In the genomic region with DNA sequence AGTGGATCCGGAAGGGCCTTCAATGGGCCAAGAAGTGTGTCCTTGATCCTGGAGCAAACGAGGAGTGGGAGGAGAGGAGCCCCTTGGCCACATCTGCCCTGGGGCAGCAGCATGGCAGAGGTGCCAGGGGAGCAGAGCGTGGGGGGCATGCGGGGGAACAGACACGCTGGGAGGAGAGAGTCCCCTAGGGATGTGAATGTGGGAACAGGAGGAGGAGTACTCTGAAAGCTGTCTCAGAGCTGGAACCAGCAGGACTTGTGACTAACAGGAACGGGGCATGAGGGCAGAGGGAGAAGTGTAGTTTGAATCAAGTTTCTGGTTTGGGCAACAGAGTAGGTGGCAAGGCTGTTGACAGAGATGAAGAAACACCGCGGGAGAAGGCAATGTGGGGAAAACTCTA, we compare ENCODE assay signal across 20 cellular contexts.
"Had no signal": no experiment of that assay in that cellular context is flagged by ENCODE, and none has a peak within 500 bp of the region (broad histone marks: within the 10 kb centered on the region; RNA-seq: fewer than 3 reads in every experiment).

No MANE protein-coding gene starts in this region.

- ATAC-seq: K562 had no signal

- H3K27ac ChIP-seq: HL-60, KMS-11 had no signal

- H3K4me3 ChIP-seq: K562 had no signal

- H3K9me2 ChIP-seq: SK-N-SH had no signal

- H3K9ac ChIP-seq: KMS-11, SK-N-SH had no signal

- DNase-seq: Kasumi-1, MV-4-11, NCI-H1048, NCI-H1105, NCI-H1417 treated with DMSO at 0.1 percent for 48 hours, NCI-H146, NCI-H1694 treated with DMSO at 0.1 percent for 48 hours, NCI-H1930, NCI-H2081, NCI-H2107, NCI-H2227 treated with DMSO at 0.1 percent for 48 hours, NCI-H524, NCI-H526 treated with DMSO at 0.1 percent for 48 hours, NCI-H774, RPMI8226, SHP77, SK-N-SH had no signal

- H3K4me2 ChIP-seq: KMS-11, SK-N-SH had no signal

- H3K9me3 ChIP-seq: SK-N-SH had no signal
